20 cellular contexts compared by ENCODE assay signal in genomic region chr19:49481020-49481683, GRCh38. TPM values are rescaled to one million over a fixed set of nuclear protein-coding genes. Genes with fewer than 3 reads are reported as not detected.
DNase-seq lines count a peak whose midpoint lies in the region; ATAC-seq, FAIRE-seq and TF ChIP-seq lines count a peak whose summit lies in the region.
"Had no signal": no experiment of that assay in that cellular context is flagged by ENCODE, and none has a peak within 500 bp of the region (broad histone marks: within the 10 kb centered on the region; RNA-seq: fewer than 3 reads in every experiment).

No MANE protein-coding gene starts in this region.

- no peak overlapping the region for H2BK12ac ChIP-seq in H1 (ENCODE audit: low read depth, low read length)

- H3K27me3 Mint-ChIP-seq in CD8-positive, alpha-beta memory T cell, result peaks cover 0 to 2% of the 10 kb centered on the region in 2 donors
- H3K27me3 Mint-ChIP-seq: naive B cell had no signal

- no peak overlapping the region for H3K23ac ChIP-seq in H1 (ENCODE audit: insufficient read length)

- H3K79me1 ChIP-seq in H1 (ENCODE audit: low read depth, low read length), result no peaks in the 10 kb centered on the region

- H3K4me3 Mint-ChIP-seq in CD8-positive, alpha-beta memory T cell, result peak overlapping the region in 1 of 7 donors; percentile 54

- FAIRE-seq in A549 (lab: Jason Lieb, UNC) (no peak), H1 (lab: Jason Lieb, UNC) (no peak)
- FAIRE-seq: keratinocyte had no signal

- H4K8ac ChIP-seq in H1 (ENCODE audit: extremely low read depth, insufficient read depth, low read length), result no peak overlapping the region

- H3K4me3 ChIP-seq in A549, result no peak overlapping the region
- no peak overlapping the region for H3K4me3 ChIP-seq in CD8-positive, alpha-beta memory T cell (ENCODE audit: low read length)
- H3K4me3 ChIP-seq in H1 (ENCODE audit: extremely low read depth in 1 of 4, insufficient read depth in 2 of 4, low read depth in 3 of 4, low read length in 4 of 4), result no peak overlapping the region
- H3K4me3 ChIP-seq: psoas muscle, smooth muscle cell, thoracic aorta had no signal

- H3K4me2 ChIP-seq in A549 (no peak overlapping the region), H1 (ENCODE audit: insufficient read depth in 1 of 2, low read depth in 2 of 2, low read length in 2 of 2) (no peak overlapping the region)
- H3K4me2 ChIP-seq: smooth muscle cell had no signal

- H3K9ac ChIP-seq in H1 (replicated peaks in 1 of 4; ENCODE audit: extremely low read depth in 1 of 4, low read depth in 3 of 4, low read length in 3 of 4), result no peak overlapping the region

- WGBS in A549 (ENCODE audit: missing lambda C conversion rate), result 86% methylated on average over 7 of the region's 7 CpGs
- WGBS in H1 (ENCODE audit: extremely low coverage in 1 of 2, insufficient coverage in 1 of 2, insufficient read length in 1 of 2, insufficient replicate concordance in 2 of 2, low coverage in 1 of 2, low lambda C conversion rate in 2 of 2, missing lambda C conversion rate in 1 of 2), 2 experiments, result 91% methylated on average over 5 of the region's 7 CpGs; no CpG with 5 or more reads in 1 of the 2 experiments

- TF ChIP-seq POLR2A in A549 (IDR thresholded peaks at IDR 0.05; ENCODE audit: low read length), result no peak
- no peak for TF ChIP-seq POLR2A in H1 (IDR thresholded peaks at IDR 0.05; ENCODE audit: control extremely low read depth in 1 of 2, low read depth in 2 of 2, low read length in 2 of 2)

- no peak overlapping the region for H2BK5ac ChIP-seq in H1 (ENCODE audit: low read depth, low read length)

- no peaks in the 10 kb centered on the region for H3K23me2 ChIP-seq in H1 (ENCODE audit: low read depth, low read length)

- no peak for TF ChIP-seq CTCF in A549 (IDR thresholded peaks at IDR 0.05)
- TF ChIP-seq CTCF in H1 (IDR thresholded peaks at IDR 0.05; ENCODE audit: control extremely low read depth in 1 of 3, insufficient read depth in 1 of 3, low read depth in 1 of 3, low read length in 3 of 3), result no peak

- no peak overlapping the region for H2AK5ac ChIP-seq in H1 (ENCODE audit: low read depth, low read length)

- TF ChIP-seq EP300 in A549 (IDR thresholded peaks at IDR 0.05) (no peak), H1 (IDR thresholded peaks at IDR 0.05; ENCODE audit: borderline replicate concordance in 1 of 2, low read depth in 2 of 2, low read length in 2 of 2) (no peak)

- H2BK15ac ChIP-seq in H1 (ENCODE audit: low read length), result no peak overlapping the region

- H3K27ac ChIP-seq in A549 (no peak overlapping the region), H1 (ENCODE audit: low read depth, low read length) (no peak overlapping the region)
- no peak overlapping the region for H3K27ac ChIP-seq in CD8-positive, alpha-beta memory T cell (ENCODE audit: low read depth, low read length)
- H3K27ac ChIP-seq: psoas muscle, thoracic aorta had no signal

- no peaks in the 10 kb centered on the region for H3K27me3 ChIP-seq in CD8-positive, alpha-beta memory T cell (ENCODE audit: insufficient read depth, low read length, poor library complexity, severe bottlenecking)
- no peaks in the 10 kb centered on the region for H3K27me3 ChIP-seq in H1 (replicated peaks in 1 of 4; ENCODE audit: control insufficient read depth in 3 of 4, extremely low read depth in 1 of 4, insufficient read depth in 3 of 4, low read length in 3 of 4)

- peaks cover 3 to 66% (median 9%) of the 10 kb centered on the region in 3 donors for H3K36me3 Mint-ChIP-seq in CD8-positive, alpha-beta memory T cell
- H3K36me3 Mint-ChIP-seq: naive B cell had no signal

- CTCF ChIA-PET in A549 (lab: Yijun Ruan, JAX) (interaction anchor here (0.9 to 3.6 kb wide), 6 partner anchors 8 to 256 kb away, joined by 3 to 25 read pairs (median 5); partner anchors contain the start of gene FLT3LG), H1 (lab: Charles Lee; ENCODE audit: partially characterized antibody) (interaction anchor here (0.6 to 3.3 kb wide), 5 partner anchors 9 to 92 kb away, joined by 3 to 22 read pairs (median 7); partner anchors contain the start of gene FLT3LG)
- CTCF ChIA-PET in CD8-positive, alpha-beta memory T cell (lab: Charles Lee), result interaction anchor here (0.8 kb wide), 1 partner anchor 11 kb away, joined by 3 read pairs; no protein-coding TSS in a partner anchor

- H3K79me2 ChIP-seq in H1 (ENCODE audit: control insufficient read depth in 1 of 2, insufficient read depth in 2 of 2, low read length in 2 of 2), result no peaks in the 10 kb centered on the region

- no peak overlapping the region for H2BK120ac ChIP-seq in H1 (replicated peaks; ENCODE audit: low read depth, low read length)

- peaks cover 19% of the 10 kb centered on the region for H3K36me3 ChIP-seq in CD8-positive, alpha-beta memory T cell (ENCODE audit: insufficient read depth, low read length)
- no peaks in the 10 kb centered on the region for H3K36me3 ChIP-seq in H1 (ENCODE audit: control insufficient read depth in 2 of 4, insufficient read depth in 4 of 4, low read length in 3 of 4)
- H3K36me3 ChIP-seq: thoracic aorta had no signal

- H4K20me1 ChIP-seq in H1 (replicated peaks in 1 of 2; ENCODE audit: control insufficient read depth in 1 of 2, insufficient read depth in 2 of 2, low read length in 2 of 2), result no peaks in the 10 kb centered on the region

- no peak overlapping the region for H3K14ac ChIP-seq in H1 (ENCODE audit: insufficient read length)

- H3K56ac ChIP-seq in H1 (replicated peaks; ENCODE audit: insufficient read length, low read depth, low read length), result no peak overlapping the region

- H3K4me1 Mint-ChIP-seq in CD8-positive, alpha-beta memory T cell, result peaks cover 6 to 20% (median 9%) of the 10 kb centered on the region in 3 donors

- H4K91ac ChIP-seq in H1 (replicated peaks; ENCODE audit: insufficient read length, low read length), result peak overlapping the region; percentile 40

- no peaks in the 10 kb centered on the region for H3K9me3 Mint-ChIP-seq in CD8-positive, alpha-beta memory T cell
- H3K9me3 Mint-ChIP-seq: naive B cell had no signal

- H3K4ac ChIP-seq in H1 (replicated peaks; ENCODE audit: insufficient read length, low read depth, low read length), result no peak overlapping the region

- POLR2A ChIA-PET in A549 (lab: Yijun Ruan, JAX) (no interaction called here), H1 (lab: Charles Lee; ENCODE audit: partially characterized antibody) (interaction anchor here (0.7 to 6.8 kb wide), 7 partner anchors 8 to 28 kb away, joined by 3 to 89 read pairs (median 3); partner anchors contain the start of genes ALDH16A1 and RPS11)
- POLR2A ChIA-PET in CD8-positive, alpha-beta memory T cell (lab: Charles Lee), result interaction anchor here (0.7 to 1.2 kb wide), 2 partner anchors 8 to 15 kb away, joined by 3 to 4 read pairs; no protein-coding TSS in a partner anchor

- no peak overlapping the region for H2BK20ac ChIP-seq in H1 (ENCODE audit: low read length)

- H3K9me3 ChIP-seq in A549 (no peaks in the 10 kb centered on the region), H1 (ENCODE audit: insufficient read depth in 2 of 2, low read depth in 1 of 2, low read length in 1 of 2) (no peaks in the 10 kb centered on the region)
- H3K9me3 ChIP-seq in CD8-positive, alpha-beta memory T cell (ENCODE audit: low read length), result no peaks in the 10 kb centered on the region
- H3K9me3 ChIP-seq: psoas muscle, thoracic aorta had no signal

- H2AFZ ChIP-seq in H1 (ENCODE audit: low read length), result no peak overlapping the region

- H3K4me1 ChIP-seq in A549 (peaks cover 6% of the 10 kb centered on the region; the same call in 1 of the 3 replicates), H1 (replicated peaks in 1 of 4; ENCODE audit: control insufficient read depth in 3 of 4, insufficient read depth in 4 of 4, low read length in 3 of 4) (0 out of 7 replicates have a peak, but pooled peaks cover 0 to 2% (median 0%) of the 10 kb centered on the region in 4 experiments)
- peaks cover 26% of the 10 kb centered on the region for H3K4me1 ChIP-seq in CD8-positive, alpha-beta memory T cell (ENCODE audit: insufficient read depth, low read length)
- H3K4me1 ChIP-seq: psoas muscle had no signal

- DNase-seq in A549 (ENCODE audit: low read depth in 1 of 2, low spot score in 1 of 2) (no peak), H1 (ENCODE audit: low read depth in 1 of 2, low spot score in 2 of 2) (no peak), NCI-H2107 treated with DMSO at 0.1 percent for 48 hours (lab: John Stamatoyannopoulos, UW; ENCODE audit: unreplicated experiment) (no peak), NCI-H1417 treated with DMSO at 0.1 percent for 48 hours (lab: John Stamatoyannopoulos, UW) (no peak), NCI-H1930 (lab: John Stamatoyannopoulos, UW) (no peak)
- no peak for DNase-seq in CD8-positive, alpha-beta memory T cell
- DNase-seq: aorta; Calu3; mammary epithelial cell; naive B cell; NCI-H1092; NCI-H2107; NCI-H524 treated with DMSO at 0.1 percent for 48 hours; OCI-M1; psoas muscle; stimulated activated CD4-positive, alpha-beta T cell treated with anti-CD3 and anti-CD28 coated beads, Interleukin-4, amount 100 ng/mL, for 4 hours; stimulated activated CD8-positive, alpha-beta memory T cell treated with anti-CD3 and anti-CD28 coated beads, Interleukin-4, amount 100 ng/mL, for 48 hours had no signal

- TF ChIP-seq RAD21 in A549 (conservative IDR thresholded peaks at IDR 0.05 in 1 of 2, IDR thresholded peaks at IDR 0.05 in 1 of 2) (no peak), H1 (IDR thresholded peaks at IDR 0.05 in 1 of 2, conservative IDR thresholded peaks at IDR 0.05 in 1 of 2; ENCODE audit: low read depth in 2 of 2, low read length in 2 of 2) (no peak)

- H4K5ac ChIP-seq in H1 (ENCODE audit: insufficient read length, low read depth, low read length), result no peak overlapping the region

- H3K27ac Mint-ChIP-seq in CD8-positive, alpha-beta memory T cell, result peak overlapping the region in 5 of 8 donors; percentile 29 to 84 (median 72)

- no peak overlapping the region for H3K18ac ChIP-seq in H1 (ENCODE audit: extremely low read depth, low read length)

- ATAC-seq in A549, result peak; percentile 5 to 62; a peak in 4 of 6 replicates
- ATAC-seq: psoas muscle had no signal

RNA-seq across cellular contexts. Expression of gene RPL13A, which starts 6.3 kb away (rescaled TPM):
- polyA plus RNA-seq in A549 (2011; rRNA removed) (5,391 and 5,410 TPM in 2 replicates), A549 (2017; fragmentation: RNase III; extraction: RNeasy Plus Mini Kit Qiagen cat#74134 plus additional on column Dnase treatment) (3,383 to 3,595 TPM (median 3,438 TPM) in 3 replicates), H1 (2011; rRNA removed) (8,501 and 8,868 TPM in 2 replicates)
- polyA plus RNA-seq in A549 (2012; cell fraction: cytosol; rRNA removed), result 6,169 and 7,252 TPM in 2 replicates
- 3,653 and 3,684 TPM in 2 replicates for polyA plus RNA-seq in A549 (2012; cell fraction: nucleus; rRNA removed)
- 1,893 and 2,022 TPM in 2 replicates for polyA minus RNA-seq in A549 (2011; rRNA and poly(A)+ RNA removed)
- 1,000 to 10,000 TPM; 3,865 to 3,912 TPM for total RNA-seq in CD8-positive, alpha-beta memory T cell
- 2,679 TPM for polyA plus RNA-seq in CD8-positive, alpha-beta memory T cell
- total RNA-seq in H1 (2021; fragmentation: NEBNext Ultra II Directional; extraction: Animal tissue kit (Norgen Biotek cat#: 25700)), result 3,305 and 3,520 TPM in 2 replicates
- 6,473 TPM for polyA plus RNA-seq in H1 (2011; cell fraction: cytosol; rRNA removed)
- 8,490 TPM for polyA plus RNA-seq in H1 (2011; cell fraction: nucleus; rRNA removed)
- polyA plus RNA-seq in H1 (2012, experiment 1 of 2), result 3,636 to 6,700 TPM (median 4,913 TPM) in 4 replicates
- 4,417 TPM for polyA plus RNA-seq in H1 (2012, experiment 2 of 2)
- 5,169 TPM for polyA plus RNA-seq in H1 (2013, experiment 1 of 2)
- polyA plus RNA-seq in H1 (2013, experiment 2 of 2), result 4,987 TPM
- 1,061 and 1,192 TPM in 2 replicates for polyA minus RNA-seq in H1 (2011; rRNA and poly(A)+ RNA removed)
- 1,493 TPM for polyA minus RNA-seq in H1 (2011; cell fraction: cytosol; rRNA and poly(A)+ RNA removed)
- polyA minus RNA-seq in H1 (2011; cell fraction: nucleus; rRNA and poly(A)+ RNA removed), result 3,411 TPM

RNA-seq across cellular contexts. Expression of gene FLT3LG, which starts 7.1 kb away (rescaled TPM):
- polyA plus RNA-seq in A549 (2011; rRNA removed) (0.42 and 0.58 TPM in 2 replicates), A549 (2017; fragmentation: RNase III; extraction: RNeasy Plus Mini Kit Qiagen cat#74134 plus additional on column Dnase treatment) (0.99 to 1.2 TPM (median 1.0 TPM) in 3 replicates), H1 (2011; rRNA removed) (3.2 and 3.9 TPM in 2 replicates)
- 0.75 and 1.4 TPM in 2 replicates for polyA plus RNA-seq in A549 (2012; cell fraction: cytosol; rRNA removed)
- 1.9 and 2.2 TPM in 2 replicates for polyA plus RNA-seq in A549 (2012; cell fraction: nucleus; rRNA removed)
- 0.41 and 0.92 TPM in 2 replicates for polyA minus RNA-seq in A549 (2011; rRNA and poly(A)+ RNA removed)
- total RNA-seq in CD8-positive, alpha-beta memory T cell, result 10 to 100 TPM; 63.9 to 71.5 TPM
- 148 TPM for polyA plus RNA-seq in CD8-positive, alpha-beta memory T cell
- total RNA-seq in H1 (2021; fragmentation: NEBNext Ultra II Directional; extraction: Animal tissue kit (Norgen Biotek cat#: 25700)), result 1.6 and 2.6 TPM in 2 replicates
- polyA plus RNA-seq in H1 (2011; cell fraction: cytosol; rRNA removed), result 2.1 TPM
- polyA plus RNA-seq in H1 (2011; cell fraction: nucleus; rRNA removed), result 2.8 TPM
- 1.8 to 3.5 TPM (median 2.2 TPM) in 4 replicates for polyA plus RNA-seq in H1 (2012, experiment 1 of 2)
- 2.4 TPM for polyA plus RNA-seq in H1 (2012, experiment 2 of 2)
- polyA plus RNA-seq in H1 (2013, experiment 1 of 2), result 2.3 TPM
- 2.1 TPM for polyA plus RNA-seq in H1 (2013, experiment 2 of 2)
- 0.39 TPM in 1 of 2 replicates, not detected in the other for polyA minus RNA-seq in H1 (2011; rRNA and poly(A)+ RNA removed)
- polyA minus RNA-seq in H1 (2011; cell fraction: cytosol; rRNA and poly(A)+ RNA removed), result not detected
- not detected for polyA minus RNA-seq in H1 (2011; cell fraction: nucleus; rRNA and poly(A)+ RNA removed)

RNA-seq across cellular contexts. Expression of gene RPS11, which starts 15.1 kb away (rescaled TPM):
- polyA plus RNA-seq in A549 (2011; rRNA removed), result 2,624 and 3,014 TPM in 2 replicates
- polyA plus RNA-seq in A549 (2012; cell fraction: cytosol; rRNA removed), result 5,125 and 7,098 TPM in 2 replicates
- polyA plus RNA-seq in A549 (2012; cell fraction: nucleus; rRNA removed), result 2,789 and 3,629 TPM in 2 replicates
- polyA plus RNA-seq in A549 (2017; fragmentation: RNase III; extraction: RNeasy Plus Mini Kit Qiagen cat#74134 plus additional on column Dnase treatment), result 3,721 to 3,877 TPM (median 3,793 TPM) in 3 replicates
- polyA minus RNA-seq in A549 (2011; rRNA and poly(A)+ RNA removed), result 1,828 and 2,481 TPM in 2 replicates
- 1,000 to 10,000 TPM; 2,863 to 2,871 TPM for total RNA-seq in CD8-positive, alpha-beta memory T cell
- 1,959 TPM for polyA plus RNA-seq in CD8-positive, alpha-beta memory T cell
- 2,240 and 2,296 TPM in 2 replicates for total RNA-seq in H1 (2021; fragmentation: NEBNext Ultra II Directional; extraction: Animal tissue kit (Norgen Biotek cat#: 25700))
- polyA plus RNA-seq in H1 (2011; rRNA removed), result 4,988 and 6,072 TPM in 2 replicates
- polyA plus RNA-seq in H1 (2011; cell fraction: cytosol; rRNA removed), result 7,346 TPM
- polyA plus RNA-seq in H1 (2011; cell fraction: nucleus; rRNA removed), result 2,598 TPM
- polyA plus RNA-seq in H1 (2012, experiment 1 of 2), result 4,049 to 4,786 TPM (median 4,319 TPM) in 4 replicates
- polyA plus RNA-seq in H1 (2012, experiment 2 of 2), result 6,913 TPM
- polyA plus RNA-seq in H1 (2013, experiment 1 of 2), result 3,607 TPM
- 3,607 TPM for polyA plus RNA-seq in H1 (2013, experiment 2 of 2)
- 1,118 and 1,125 TPM in 2 replicates for polyA minus RNA-seq in H1 (2011; rRNA and poly(A)+ RNA removed)
- polyA minus RNA-seq in H1 (2011; cell fraction: cytosol; rRNA and poly(A)+ RNA removed), result 628 TPM
- 876 TPM for polyA minus RNA-seq in H1 (2011; cell fraction: nucleus; rRNA and poly(A)+ RNA removed)

RNA-seq across cellular contexts. Expression of gene ALDH16A1, which starts 28.1 kb away (rescaled TPM):
- polyA plus RNA-seq in A549 (2011; rRNA removed), result 9.7 and 10.2 TPM in 2 replicates
- polyA plus RNA-seq in A549 (2012; cell fraction: cytosol; rRNA removed), result 29.9 and 37.0 TPM in 2 replicates
- 94.1 and 133 TPM in 2 replicates for polyA plus RNA-seq in A549 (2012; cell fraction: nucleus; rRNA removed)
- polyA plus RNA-seq in A549 (2017; fragmentation: RNase III; extraction: RNeasy Plus Mini Kit Qiagen cat#74134 plus additional on column Dnase treatment), result 19.9 to 23.0 TPM (median 23.0 TPM) in 3 replicates
- polyA minus RNA-seq in A549 (2011; rRNA and poly(A)+ RNA removed), result 9.3 and 10.6 TPM in 2 replicates
- 10 to 100 TPM; 46.7 to 51.8 TPM for total RNA-seq in CD8-positive, alpha-beta memory T cell
- polyA plus RNA-seq in CD8-positive, alpha-beta memory T cell, result 32.5 TPM
- 32.7 and 34.3 TPM in 2 replicates for total RNA-seq in H1 (2021; fragmentation: NEBNext Ultra II Directional; extraction: Animal tissue kit (Norgen Biotek cat#: 25700))
- 30.5 and 54.8 TPM in 2 replicates for polyA plus RNA-seq in H1 (2011; rRNA removed)
- polyA plus RNA-seq in H1 (2011; cell fraction: cytosol; rRNA removed), result 32.1 TPM
- polyA plus RNA-seq in H1 (2011; cell fraction: nucleus; rRNA removed), result 81.6 TPM
- 26.2 to 40.1 TPM (median 35.4 TPM) in 4 replicates for polyA plus RNA-seq in H1 (2012, experiment 1 of 2)
- 25.7 TPM for polyA plus RNA-seq in H1 (2012, experiment 2 of 2)
- polyA plus RNA-seq in H1 (2013, experiment 1 of 2), result 19.9 TPM
- polyA plus RNA-seq in H1 (2013, experiment 2 of 2), result 18.5 TPM
- polyA minus RNA-seq in H1 (2011; rRNA and poly(A)+ RNA removed), result 13.9 and 18.1 TPM in 2 replicates
- 25.7 TPM for polyA minus RNA-seq in H1 (2011; cell fraction: cytosol; rRNA and poly(A)+ RNA removed)
- 21.3 TPM for polyA minus RNA-seq in H1 (2011; cell fraction: nucleus; rRNA and poly(A)+ RNA removed)

RNA-seq across cellular contexts. Expression of gene PIH1D1, which starts 29.5 kb away (rescaled TPM):
- polyA plus RNA-seq in A549 (2011; rRNA removed) (74.1 and 89.7 TPM in 2 replicates), A549 (2017; fragmentation: RNase III; extraction: RNeasy Plus Mini Kit Qiagen cat#74134 plus additional on column Dnase treatment) (96.8 to 114 TPM (median 113 TPM) in 3 replicates), H1 (2011; rRNA removed) (195 and 220 TPM in 2 replicates)
- 92.0 and 116 TPM in 2 replicates for polyA plus RNA-seq in A549 (2012; cell fraction: cytosol; rRNA removed)
- 177 and 228 TPM in 2 replicates for polyA plus RNA-seq in A549 (2012; cell fraction: nucleus; rRNA removed)
- polyA minus RNA-seq in A549 (2011; rRNA and poly(A)+ RNA removed), result 58.1 and 66.8 TPM in 2 replicates
- total RNA-seq in CD8-positive, alpha-beta memory T cell, result 100 to 1,000 TPM; 132 to 138 TPM
- 81.8 TPM for polyA plus RNA-seq in CD8-positive, alpha-beta memory T cell
- 146 and 155 TPM in 2 replicates for total RNA-seq in H1 (2021; fragmentation: NEBNext Ultra II Directional; extraction: Animal tissue kit (Norgen Biotek cat#: 25700))
- 231 TPM for polyA plus RNA-seq in H1 (2011; cell fraction: cytosol; rRNA removed)
- polyA plus RNA-seq in H1 (2011; cell fraction: nucleus; rRNA removed), result 195 TPM
- 192 to 228 TPM (median 222 TPM) in 4 replicates for polyA plus RNA-seq in H1 (2012, experiment 1 of 2)
- 206 TPM for polyA plus RNA-seq in H1 (2012, experiment 2 of 2)
- 148 TPM for polyA plus RNA-seq in H1 (2013, experiment 1 of 2)
- polyA plus RNA-seq in H1 (2013, experiment 2 of 2), result 146 TPM
- polyA minus RNA-seq in H1 (2011; rRNA and poly(A)+ RNA removed), result 107 and 108 TPM in 2 replicates
- polyA minus RNA-seq in H1 (2011; cell fraction: cytosol; rRNA and poly(A)+ RNA removed), result 65.8 TPM
- 63.0 TPM for polyA minus RNA-seq in H1 (2011; cell fraction: nucleus; rRNA and poly(A)+ RNA removed)

Comparison
In these comparisons a context has a peak if more than half of its experiments do, and no peak if none do; other contexts are left out.
1. RNA of gene FLT3LG, which starts 7.1 kb away (polyA plus RNA-seq): 148 TPM in CD8-positive, alpha-beta memory T cell (single experiment); 1.8 to 3.9 TPM in H1 and 0.42 to 2.2 TPM in A549; every median in the first group is over 10 times any median in the second.